In the genomic region with DNA sequence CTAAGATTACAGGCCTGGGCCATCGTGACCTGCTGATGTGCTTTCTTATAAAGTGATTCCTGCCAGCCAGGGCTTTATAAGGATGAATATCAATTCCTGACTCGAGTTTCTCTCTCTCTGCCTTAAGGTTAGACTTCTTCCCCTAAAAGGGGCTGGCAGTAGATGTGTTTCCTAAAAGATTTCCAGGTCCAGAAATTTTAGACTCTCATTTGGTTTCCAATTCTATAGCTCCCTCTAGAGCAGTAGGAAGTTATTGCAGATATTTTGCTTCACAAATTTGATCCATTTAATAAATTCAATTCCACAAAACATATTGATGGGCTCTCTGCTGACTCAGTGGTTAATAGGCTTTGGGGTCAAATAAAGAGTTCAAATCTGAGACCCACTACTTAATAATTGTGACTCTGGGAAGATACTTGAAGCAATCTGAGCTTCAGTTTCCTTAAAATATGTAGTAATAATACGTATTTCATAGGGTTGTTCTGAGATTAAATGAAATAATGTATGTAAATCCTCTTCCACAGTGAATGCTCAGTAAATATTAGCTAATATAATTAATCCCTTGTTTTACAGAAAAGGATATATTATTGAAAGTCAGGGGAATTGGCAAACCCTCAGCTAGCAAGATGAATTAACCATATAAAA, we compare ENCODE assay signal across 8 cellular contexts. TPM values are rescaled to one million over a fixed set of nuclear protein-coding genes. Genes with fewer than 3 reads are reported as not detected.
A peak's percentile ranks its signal among the peaks of the same experiment; 100 is the strongest.
DNase-seq lines count a peak whose midpoint lies in the region; ATAC-seq, FAIRE-seq and TF ChIP-seq lines count a peak whose summit lies in the region.

No MANE protein-coding gene starts in this region.

- TF ChIP-seq CTCF in fibroblast of mammary gland (conservative IDR thresholded peaks at IDR 0.05; ENCODE audit: control insufficient read depth, insufficient read depth, low read depth, low read length) (peak; percentile 77), osteocyte (IDR thresholded peaks at IDR 0.05) (peak; percentile 74)

- H3K4me1 Mint-ChIP-seq in osteocyte (ENCODE audit: unreplicated experiment) = no peaks in the 10 kb centered on the region

- H3K27ac Mint-ChIP-seq in osteocyte (ENCODE audit: unreplicated experiment) = no peak overlapping the region

- H3K4me3 ChIP-seq in fibroblast of mammary gland (ENCODE audit: control insufficient read depth, low read depth, low read length) = no peak overlapping the region

- DNase-seq in NCI-H1417 (lab: John Stamatoyannopoulos, UW) (peak; percentile 1 to 68 (median 33)), NCI-H1417 treated with DMSO at 0.1 percent for 48 hours (lab: John Stamatoyannopoulos, UW) (no peak), MV-4-11 (lab: John Stamatoyannopoulos, UW) (peak; percentile 47), fibroblast of mammary gland (ENCODE audit: low read depth) (peak; percentile 72), osteocyte (ENCODE audit: extremely low spot score, unreplicated experiment) (no peak), C1 segment of cervical spinal cord (lab: John Stamatoyannopoulos, UW) (no peak)

- H3K36me3 Mint-ChIP-seq in osteocyte (ENCODE audit: unreplicated experiment) = no peaks in the 10 kb centered on the region

- no peaks in the 10 kb centered on the region for H3K9me3 Mint-ChIP-seq in osteocyte (ENCODE audit: unreplicated experiment)

- peak; percentile 71 for FAIRE-seq in TTC549 (lab: Jason Lieb, UNC)

- H3K27me3 Mint-ChIP-seq in osteocyte (ENCODE audit: unreplicated experiment) = peaks cover 7% of the 10 kb centered on the region

- no peak for ATAC-seq in HG02840 (IDR thresholded peaks at IDR 0.05; ENCODE audit: low FRiP score, unreplicated experiment)

- no peak overlapping the region for H3K4me3 Mint-ChIP-seq in osteocyte (ENCODE audit: unreplicated experiment)

RNA-seq across cellular contexts. Expression of gene TRIM69, which starts 2.1 kb away (rescaled TPM):
- 13.6 and 17.6 TPM in 2 replicates for total RNA-seq in osteocyte

RNA-seq across cellular contexts. Expression of gene B2M, which starts 27.1 kb away (rescaled TPM):
- 1,535 and 1,733 TPM in 2 replicates for total RNA-seq in osteocyte

RNA-seq across cellular contexts. Expression of gene PATL2, which starts 27.3 kb away (rescaled TPM):
- 0.24 and 0.40 TPM in 2 replicates for total RNA-seq in osteocyte

Comparison
In these comparisons a context has a peak if more than half of its experiments do, and no peak if none do; other contexts are left out.
1. DNase-seq: peak in NCI-H1417 (3 of 3), MV-4-11 (single experiment) and fibroblast of mammary gland (single experiment); none in NCI-H1417 treated with DMSO at 0.1 percent for 48 hours (single experiment), osteocyte (single experiment) and C1 segment of cervical spinal cord (0 of 14).